Comparison of ENCODE assay signal across 24 cellular contexts in genomic region chr20:19341348-19342053, GRCh38.
"Had no signal": no experiment of that assay in that cellular context is flagged by ENCODE, and none has a peak within 500 bp of the region (broad histone marks: within the 10 kb centered on the region; RNA-seq: fewer than 3 reads in every experiment).

No MANE protein-coding gene starts in this region.

- H3K36me3 ChIP-seq: ascending aorta, brain microvascular endothelial cell, heart right ventricle, neural progenitor cell, spleen had no signal

- H3K9me3 ChIP-seq: ascending aorta, spleen had no signal

- H2AFZ ChIP-seq: neural progenitor cell had no signal

- H3K4me3 ChIP-seq: ascending aorta, heart right ventricle, neural progenitor cell, spleen had no signal

- H3K4me3 Mint-ChIP-seq: activated T-cell treated with anti-CD3 and anti-CD28 coated beads, Interleukin-2, amount 50 U/mL, for 24 hours; activated T-helper 17 cell treated with anti-CD3 and anti-CD28 coated beads, Interleukin-2, amount 50 U/mL, for 72 hours; mesothelial cell of epicardium; naive thymus-derived CD8-positive, alpha-beta T cell; neural progenitor cell; T-helper 1 cell treated with Interleukin-12 subunit alpha and Interleukin-12 subunit beta and Interleukin-4 antibody, amounts not matched to agents 30 μg/mL and 1 μg/mL, for 36 hours; WTC11 had no signal

- H3K27me3 ChIP-seq: ascending aorta, brain microvascular endothelial cell, neural progenitor cell had no signal

- H3K4me1 ChIP-seq: neural progenitor cell, spleen had no signal

- H3K9me3 Mint-ChIP-seq: activated T-cell treated with anti-CD3 and anti-CD28 coated beads, Interleukin-2, amount 50 U/mL, for 24 hours; activated T-helper 17 cell treated with anti-CD3 and anti-CD28 coated beads, Interleukin-2, amount 50 U/mL, for 72 hours; neural progenitor cell; T-helper 1 cell treated with Interleukin-12 subunit alpha and Interleukin-12 subunit beta and Interleukin-4 antibody, amounts not matched to agents 30 μg/mL and 1 μg/mL, for 36 hours had no signal

- H3K27ac Mint-ChIP-seq: activated naive CD4-positive, alpha-beta T cell treated with anti-CD3 and anti-CD28 coated beads, Interleukin-2, amount 50 U/mL, for 72 hours; activated T-cell treated with anti-CD3 and anti-CD28 coated beads, Interleukin-2, amount 50 U/mL, for 24 hours; activated T-helper 17 cell treated with anti-CD3 and anti-CD28 coated beads, Interleukin-2, amount 50 U/mL, for 72 hours; mesothelial cell of epicardium; neural progenitor cell; T-helper 1 cell treated with Interleukin-12 subunit alpha and Interleukin-12 subunit beta and Interleukin-4 antibody, amounts not matched to agents 30 μg/mL and 1 μg/mL, for 36 hours; WTC11 had no signal

- DNase-seq: activated CD4-positive, alpha-beta T cell treated with anti-CD3 and anti-CD28 coated beads, Interleukin-2, amount 50 U/mL, for 4 hours; activated CD8-positive, alpha-beta memory T cell treated with anti-CD3 and anti-CD28 coated beads for 24 hours; activated CD8-positive, alpha-beta memory T cell treated with anti-CD3 and anti-CD28 coated beads, Interleukin-2, amount 50 U/mL, for 4 hours; activated T-cell treated with anti-CD3 and anti-CD28 coated beads, Interleukin-2, amount 50 U/mL, for 24 hours; brain microvascular endothelial cell; central memory CD4-positive, alpha-beta T cell; dermis blood vessel endothelial cell; effector CD8-positive, alpha-beta T cell; islet precursor cell; left colon; mammary epithelial cell; naive thymus-derived CD8-positive, alpha-beta T cell; spleen; stimulated activated CD4-positive, alpha-beta T cell treated with anti-CD3 and anti-CD28 coated beads, Interleukin-4, amount 100 ng/mL, for 1 hour; stimulated activated naive CD4-positive, alpha-beta T cell; T1000 had no signal

- H3K27ac ChIP-seq: ascending aorta, brain microvascular endothelial cell, heart right ventricle, neural progenitor cell, spleen had no signal

- H3K4me1 Mint-ChIP-seq: activated T-helper 17 cell treated with anti-CD3 and anti-CD28 coated beads, Interleukin-2, amount 50 U/mL, for 72 hours; mesothelial cell of epicardium; naive thymus-derived CD8-positive, alpha-beta T cell; neural progenitor cell; WTC11 had no signal

- H3K36me3 Mint-ChIP-seq: mesothelial cell of epicardium; naive thymus-derived CD8-positive, alpha-beta T cell; neural progenitor cell; WTC11 had no signal

- ATAC-seq: activated naive CD4-positive, alpha-beta T cell treated with anti-CD3 and anti-CD28 coated beads, Interleukin-2, amount 50 U/mL, for 72 hours; activated T-helper 17 cell treated with anti-CD3 and anti-CD28 coated beads, Interleukin-2, amount 50 U/mL, for 72 hours; left colon; naive thymus-derived CD8-positive, alpha-beta T cell; WTC11 had no signal

- H3K4me2 ChIP-seq: neural progenitor cell had no signal
